ENCODE assay signal across 13 cellular contexts in genomic region chr21:45640001-45640887, GRCh38. TPM values are rescaled to one million over a fixed set of nuclear protein-coding genes. Genes with fewer than 3 reads are reported as not detected.
DNase-seq lines count a peak whose midpoint lies in the region; ATAC-seq, FAIRE-seq and TF ChIP-seq lines count a peak whose summit lies in the region.
"Had no signal": no experiment of that assay in that cellular context is flagged by ENCODE, and none has a peak within 500 bp of the region (broad histone marks: within the 10 kb centered on the region; RNA-seq: fewer than 3 reads in every experiment).

No MANE protein-coding gene starts in this region.

- POLR2A ChIA-PET in A673 (lab: Charles Lee; ENCODE audit: low non-redundant PET) (no interaction called here), HepG2 (lab: Yijun Ruan, JAX) (no interaction called here)

- TF ChIP-seq RAD21 in HepG2 (CRISPR knock-in tag; IDR thresholded peaks at IDR 0.05) = no peak

- DNase-seq in A673 (ENCODE audit: low spot score) (no peak), G401 (ENCODE audit: low spot score) (peak; percentile 61), HepG2 (ENCODE audit: low spot score) (no peak), HFFc6 (no peak), GM20000 (ENCODE audit: low spot score) (no peak), kidney glomerular epithelial cell (lab: John Stamatoyannopoulos, UW) (no peak)
- DNase-seq: NCI-H1436 treated with DMSO at 0.1 percent for 48 hours, thyroid gland had no signal

- H3K27ac Mint-ChIP-seq in HFFc6 = no peak overlapping the region

- WGBS in HepG2 (ENCODE audit: low lambda C conversion rate) = 67% methylated on average over 3 of the region's 6 CpGs

- BruUV-seq in A673 (replicated peaks; lab: Mats Ljungman, UMichigan) (no TSS peak), HepG2 (replicated peaks; lab: Mats Ljungman, UMichigan) (no TSS peak)

- no peak for FAIRE-seq in HepG2 (lab: Jason Lieb, UNC)

- no peaks in the 10 kb centered on the region for H3K9me2 ChIP-seq in SU-DHL-6 (replicated peaks; ENCODE audit: insufficient read depth, low read length)

- no peaks in the 10 kb centered on the region for H3K36me3 Mint-ChIP-seq in HFFc6 (ENCODE audit: low read depth)

- TF ChIP-seq CTCF in A673 (conservative IDR thresholded peaks at IDR 0.05; ENCODE audit: low read depth, low read length) = no peak
- TF ChIP-seq CTCF in SU-DHL-6 (IDR thresholded peaks at IDR 0.05; ENCODE audit: insufficient read depth, low read length, poor library complexity, severe bottlenecking) = no peak
- 0 out of 2 replicates have a peak, but pooled peaks have one; percentile 15 for TF ChIP-seq CTCF in HepG2 (CRISPR knock-in tag; IDR thresholded peaks at IDR 0.05)
- no peak for TF ChIP-seq CTCF in HFFc6 (IDR thresholded peaks at IDR 0.05)
- TF ChIP-seq CTCF in GM20000 (IDR thresholded peaks at IDR 0.05; ENCODE audit: extremely low read depth, missing control alignments) = no peak

- H3K9ac ChIP-seq in SU-DHL-6 (ENCODE audit: low read length) = peak overlapping the region; percentile 51
- no peak overlapping the region for H3K9ac ChIP-seq in HepG2 (ENCODE audit: insufficient read depth, low read depth, low read length)

- TF ChIP-seq EP300 in HepG2 (IDR thresholded peaks at IDR 0.05; ENCODE audit: low read depth in 2 of 2, low read length in 2 of 2) (no peak), HepG2 (CRISPR knock-in tag; IDR thresholded peaks at IDR 0.05; ENCODE audit: borderline replicate concordance) (no peak)

- H3F3A ChIP-seq in SU-DHL-6 (ENCODE audit: insufficient read depth) = peaks cover 26% of the 10 kb centered on the region

- H3K36me3 ChIP-seq in A673 (ENCODE audit: insufficient read depth, low read length, poor library complexity, severe bottlenecking) (no peaks in the 10 kb centered on the region), SU-DHL-6 (ENCODE audit: low read length) (no peaks in the 10 kb centered on the region), HepG2 (replicated peaks in 1 of 2; ENCODE audit: control insufficient read depth in 1 of 2, insufficient read depth in 2 of 2, low read length in 2 of 2) (no peaks in the 10 kb centered on the region)
- H3K36me3 ChIP-seq: heart left ventricle, thyroid gland had no signal

- H3K4me1 ChIP-seq in A673 (ENCODE audit: insufficient read depth, low read length, poor library complexity, severe bottlenecking) = peaks cover 44% of the 10 kb centered on the region
- no peaks in the 10 kb centered on the region for H3K4me1 ChIP-seq in HepG2 (ENCODE audit: insufficient read depth, low read length)

- H3K4me2 ChIP-seq in SU-DHL-6 (ENCODE audit: low read depth, low read length, poor library complexity, severe bottlenecking) = peak overlapping the region; percentile 64
- no peak overlapping the region for H3K4me2 ChIP-seq in HepG2 (ENCODE audit: low read depth, low read length)

- no peak overlapping the region for H3K4me3 Mint-ChIP-seq in HFFc6

- peaks cover 4% of the 10 kb centered on the region; the same call in 1 of the 2 replicates for H3K9me3 Mint-ChIP-seq in HFFc6

- peaks cover 5% of the 10 kb centered on the region; the same call in 1 of the 2 replicates for H3K4me1 Mint-ChIP-seq in HFFc6 (ENCODE audit: low read depth)

- intact Hi-C loops in A673 (cut with micrococcal nuclease; ENCODE audit: unreplicated experiment) = loop anchor here (5.0 to 10.0 kb wide), 3 partner anchors 83 to 177 kb away; no protein-coding TSS in a partner anchor
- intact Hi-C loops in HepG2 (cut with micrococcal nuclease; ENCODE audit: unreplicated experiment) = no loop called here

- in situ Hi-C loops in G401 (cut with HindIII; ENCODE audit: low sequenced_read_pairs) (no loop called here), HepG2 (cut with HindIII; ENCODE audit: extremely low pct_ligation_motif_present, low pct_unique_long_range_greater_than_20kb) (no loop called here)

- H4K20me1 ChIP-seq in SU-DHL-6 (ENCODE audit: low read depth, low read length) = no peaks in the 10 kb centered on the region
- H4K20me1 ChIP-seq in HepG2 (ENCODE audit: insufficient read depth, low read length) = no peaks in the 10 kb centered on the region

- H3K9me3 ChIP-seq in A673 (ENCODE audit: low read depth, low read length, poor library complexity, severe bottlenecking) = no peaks in the 10 kb centered on the region
- no peaks in the 10 kb centered on the region for H3K9me3 ChIP-seq in SU-DHL-6 (ENCODE audit: insufficient read depth, low read length)
- H3K9me3 ChIP-seq in HepG2 (ENCODE audit: low read length) = 0 out of 2 replicates have a peak, but pooled peaks cover 2% of the 10 kb centered on the region
- H3K9me3 ChIP-seq: heart left ventricle, thyroid gland had no signal

- no peaks in the 10 kb centered on the region for H3K79me2 ChIP-seq in SU-DHL-6 (ENCODE audit: insufficient read depth, low read length)
- H3K79me2 ChIP-seq in HepG2 (ENCODE audit: insufficient read depth, low read length) = no peaks in the 10 kb centered on the region

- no peak for TF ChIP-seq POLR2A in HepG2 (IDR thresholded peaks at IDR 0.05; ENCODE audit: insufficient read depth in 1 of 2, low read depth in 2 of 2, low read length in 2 of 2)

- H3K27me3 Mint-ChIP-seq in HFFc6 (ENCODE audit: insufficient read depth) = peaks cover 31% of the 10 kb centered on the region

- CTCF ChIA-PET in A673 (lab: Charles Lee) (no interaction called here), HepG2 (lab: Yijun Ruan, JAX; ENCODE audit: low intra/inter-chr PET ratio, low total read pairs) (no interaction called here)

- H3K4me3 ChIP-seq in A673 (ENCODE audit: low read depth, low read length, poor library complexity, severe bottlenecking) (no peak overlapping the region), SU-DHL-6 (ENCODE audit: insufficient read depth, low read length, poor library complexity, severe bottlenecking) (peak overlapping the region; percentile 25), HepG2 (replicated peaks in 1 of 3; ENCODE audit: insufficient read depth in 1 of 3, low read depth in 2 of 3, low read length in 3 of 3) (no peak overlapping the region)
- H3K4me3 ChIP-seq: heart left ventricle, SJSA1, thyroid gland had no signal

- ATAC-seq in HepG2 (peak; percentile 63), HG02884 (IDR thresholded peaks at IDR 0.05; ENCODE audit: unreplicated experiment) (no peak)
- ATAC-seq: heart left ventricle had no signal

- peak overlapping the region; percentile 80 for H3K27ac ChIP-seq in A673 (ENCODE audit: low read depth, low read length, poor library complexity, severe bottlenecking)
- peak overlapping the region; percentile 94 for H3K27ac ChIP-seq in SU-DHL-6 (ENCODE audit: low read depth, low read length)
- no peak overlapping the region for H3K27ac ChIP-seq in HepG2 (ENCODE audit: extremely low read length, insufficient read depth, low read length)
- H3K27ac ChIP-seq: SJSA1, thyroid gland had no signal

- H2AFZ ChIP-seq in SU-DHL-6 (ENCODE audit: low read depth, low read length, severe bottlenecking) (no peak overlapping the region), HepG2 (ENCODE audit: low read length) (no peak overlapping the region)

- no peaks in the 10 kb centered on the region for H3K27me3 ChIP-seq in A673 (replicated peaks; ENCODE audit: insufficient read depth, low read depth, low read length, poor library complexity)
- no peaks in the 10 kb centered on the region for H3K27me3 ChIP-seq in SU-DHL-6 (ENCODE audit: low read length)
- H3K27me3 ChIP-seq in HepG2 (ENCODE audit: control insufficient read depth in 1 of 2, insufficient read depth in 2 of 2, low read length in 2 of 2) = peaks cover 0 to 7% of the 10 kb centered on the region in 2 experiments; a peak in 4 of 5 replicates
- H3K27me3 ChIP-seq: SJSA1 had no signal

TF ChIP-seq in HepG2, 621 proteins besides CTCF, POLR2A, EP300 and RAD21 (continues in another document):
- TF ChIP-seq ZNF264 (CRISPR knock-in tag; IDR thresholded peaks at IDR 0.05) (no peak), HDAC2 (CRISPR knock-in tag; IDR thresholded peaks at IDR 0.05) (no peak)

RNA-seq across cellular contexts. Expression of gene PCBP3, which starts 3.3 kb away (rescaled TPM):
- total RNA-seq in A673 (2021) (22.0 and 25.6 TPM in 2 replicates), HepG2 (2016; rRNA removed; fragmentation: Illumina TruSeq; extraction: Trizol) (not detected in 2 replicates)
- total RNA-seq in G401 (2014; rRNA removed; shearing (Covaris generic)) = 1.7 and 4.0 TPM in 2 replicates
- not detected in 2 replicates for total RNA-seq in HepG2 (2016; cell fraction: cytosol; rRNA removed; fragmentation: Illumina TruSeq; extraction: Trizol; ENCODE audit: low read depth)
- total RNA-seq in HepG2 (2016; cell fraction: insoluble cytoplasmic fraction; rRNA removed; fragmentation: Illumina TruSeq; extraction: Trizol) = not detected in 2 replicates
- total RNA-seq in HepG2 (2016; cell fraction: membrane; rRNA removed; fragmentation: Illumina TruSeq; extraction: Trizol) = not detected in 2 replicates
- not detected in 2 replicates for total RNA-seq in HepG2 (2016; cell fraction: nucleus; rRNA removed; fragmentation: Illumina TruSeq; extraction: Trizol)
- not detected in 2 replicates for polyA plus RNA-seq in HepG2 (2011; rRNA removed)
- polyA plus RNA-seq in HepG2 (2011; cell fraction: cytosol; rRNA removed) = not detected in 2 replicates
- polyA plus RNA-seq in HepG2 (2011; cell fraction: nucleus; rRNA removed) = not detected in 2 replicates
- polyA plus RNA-seq in HepG2 (2012) = not detected in 2 replicates
- polyA plus RNA-seq in HepG2 (2016; cell fraction: cytosol; fragmentation: Illumina TruSeq; extraction: Trizol; ENCODE audit: low read depth) = not detected in 2 replicates
- polyA plus RNA-seq in HepG2 (2016; cell fraction: insoluble cytoplasmic fraction; fragmentation: Illumina TruSeq; extraction: Trizol; ENCODE audit: low read depth) = not detected in 2 replicates
- not detected in 2 replicates for polyA plus RNA-seq in HepG2 (2016; cell fraction: membrane; fragmentation: Illumina TruSeq; extraction: Trizol; ENCODE audit: low read depth)
- polyA plus RNA-seq in HepG2 (2016; cell fraction: nucleus; fragmentation: Illumina TruSeq; extraction: Trizol; ENCODE audit: insufficient read depth, low read depth) = not detected in 2 replicates
- not detected in 2 replicates for polyA minus RNA-seq in HepG2 (2011; rRNA and poly(A)+ RNA removed; ENCODE audit: low replicate concordance)
- polyA minus RNA-seq in HepG2 (2011; cell fraction: cytosol; rRNA and poly(A)+ RNA removed) = not detected in 2 replicates
- not detected in 2 replicates for polyA minus RNA-seq in HepG2 (2011; cell fraction: nucleus; rRNA and poly(A)+ RNA removed)
- total RNA-seq in HFFc6 (2021; fragmentation: NEBNext Ultra II Directional; extraction: Animal tissue kit (Norgen Biotek cat#: 25700)) = not detected
- total RNA-seq: dermis blood vessel endothelial cell had no signal
